Comparison of ENCODE assay signal across 8 cellular contexts in the genomic region with DNA sequence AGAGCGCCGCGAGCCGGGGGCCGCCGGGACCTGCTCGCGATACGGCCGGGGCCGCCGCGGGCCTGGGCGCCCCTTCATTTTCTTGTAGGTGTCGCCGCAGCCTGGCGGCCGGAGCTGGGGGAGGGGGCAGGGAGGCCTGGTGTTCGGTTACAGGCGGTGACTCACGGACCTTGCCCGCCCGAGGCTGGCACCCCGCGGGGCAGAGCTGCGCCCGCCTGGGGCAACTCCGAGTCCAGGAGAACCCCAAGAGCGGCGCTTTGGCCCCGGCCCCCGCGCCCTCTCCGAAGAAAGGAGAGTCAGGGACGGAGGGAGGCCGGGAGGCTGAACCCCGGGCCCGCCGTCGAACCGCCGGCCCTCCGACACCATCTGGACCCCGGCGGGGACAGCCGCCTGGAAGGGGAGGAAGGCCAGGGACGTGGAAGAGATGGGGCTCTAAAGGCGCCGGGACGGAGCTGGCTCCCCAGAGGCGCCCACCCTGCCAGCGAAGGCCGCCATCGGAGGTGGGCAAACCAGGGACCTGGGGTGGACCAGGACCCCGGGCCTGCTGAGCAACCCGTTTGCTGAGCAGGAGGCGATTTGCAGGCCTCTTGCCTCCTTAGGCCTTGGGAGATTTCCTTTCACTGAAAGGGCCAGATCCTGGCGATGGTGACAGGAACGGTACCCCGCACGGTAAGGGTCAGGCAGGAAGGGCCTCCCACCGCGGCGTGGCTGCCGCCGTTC. TPM values are rescaled to one million over a fixed set of nuclear protein-coding genes. Genes with fewer than 3 reads are reported as not detected.
DNase-seq lines count a peak whose midpoint lies in the region; ATAC-seq and TF ChIP-seq lines count a peak whose summit lies in the region.

No MANE protein-coding gene starts in this region.

- H3K9me3 Mint-ChIP-seq in endothelial cell (ENCODE audit: unreplicated experiment), result no peaks in the 10 kb centered on the region
- H3K9me3 Mint-ChIP-seq in memory B cell, result no peaks in the 10 kb centered on the region

- DNase-seq in CD1c-positive myeloid dendritic cell (ENCODE audit: extremely low spot score), result peak; percentile 4
- peak; percentile 75 for DNase-seq in HS-27A (ENCODE audit: low read depth)
- peak; percentile 14 for DNase-seq in SK-MEL-5 (ENCODE audit: low read depth, low spot score)
- peak; percentile 70 for DNase-seq in endothelial cell (ENCODE audit: low spot score)
- DNase-seq in memory B cell (ENCODE audit: low spot score in 2 of 2), result peak in 1 of 2 donors; percentile 17
- DNase-seq in stimulated activated naive CD4-positive, alpha-beta T cell (lab: John Stamatoyannopoulos, UW), result no peak

- H3K4me3 ChIP-seq in subcutaneous abdominal adipose tissue (ENCODE audit: low read depth in 1 of 5, low read length in 5 of 5), result peak overlapping the region; percentile 73 to 88 (median 83)

- H3K27ac Mint-ChIP-seq in endothelial cell (ENCODE audit: unreplicated experiment), result peak overlapping the region; percentile 82
- no peak overlapping the region for H3K27ac Mint-ChIP-seq in memory B cell

- H3K27me3 ChIP-seq in subcutaneous abdominal adipose tissue (ENCODE audit: control insufficient read depth in 5 of 5, insufficient read depth in 4 of 5, low read length in 5 of 5), result peaks cover 0 to 9% (median 0%) of the 10 kb centered on the region in 5 donors

- peak overlapping the region; percentile 87 to 95 (median 90) for H3K9ac ChIP-seq in subcutaneous abdominal adipose tissue (ENCODE audit: low read length in 5 of 5)

- in situ Hi-C loops in SK-MEL-5 (cut with HindIII; ENCODE audit: low pct_unique_long_range_greater_than_20kb, low sequenced_read_pairs), result no loop called here

- H3K4me1 ChIP-seq in subcutaneous abdominal adipose tissue (ENCODE audit: control insufficient read depth in 5 of 5, insufficient read depth in 5 of 5, low read length in 5 of 5), result peaks cover 7 to 61% (median 58%) of the 10 kb centered on the region in 5 donors

- ATAC-seq in memory B cell (ENCODE audit: low read depth), result peak; percentile 30
- ATAC-seq in GM18867 (IDR thresholded peaks at IDR 0.05; ENCODE audit: unreplicated experiment), result no peak

- peak overlapping the region; percentile 95 for H3K4me3 Mint-ChIP-seq in endothelial cell (ENCODE audit: unreplicated experiment)
- H3K4me3 Mint-ChIP-seq in memory B cell, result peak overlapping the region; percentile 66

- H3K36me3 Mint-ChIP-seq in endothelial cell (ENCODE audit: low read depth, unreplicated experiment), result peaks cover 9% of the 10 kb centered on the region
- no peaks in the 10 kb centered on the region for H3K36me3 Mint-ChIP-seq in memory B cell

- H3K4me1 Mint-ChIP-seq in endothelial cell (ENCODE audit: unreplicated experiment) (peaks cover 52% of the 10 kb centered on the region), memory B cell (peaks cover 9% of the 10 kb centered on the region)

- H3K36me3 ChIP-seq in subcutaneous abdominal adipose tissue (ENCODE audit: control insufficient read depth in 5 of 5, insufficient read depth in 5 of 5, low read length in 5 of 5), result no peaks in the 10 kb centered on the region

- TF ChIP-seq CTCF in endothelial cell (IDR thresholded peaks at IDR 0.05; ENCODE audit: unreplicated experiment), result no peak

- no peaks in the 10 kb centered on the region for H3K9me3 ChIP-seq in subcutaneous abdominal adipose tissue (ENCODE audit: control insufficient read depth in 5 of 5, low read length in 5 of 5)

- H3K27ac ChIP-seq in subcutaneous abdominal adipose tissue (ENCODE audit: low read depth, low read length), result peak overlapping the region; percentile 98

- H3K27me3 Mint-ChIP-seq in endothelial cell (ENCODE audit: unreplicated experiment) (peaks cover 10% of the 10 kb centered on the region), memory B cell (peaks cover 33% of the 10 kb centered on the region)

RNA-seq across cellular contexts. Expression of gene NUAK1, which starts 0.8 kb away (rescaled TPM):
- 0.63 and 0.69 TPM in 2 replicates for total RNA-seq in SK-MEL-5 (2014; rRNA removed; shearing (Covaris generic))
- polyA plus RNA-seq in SK-MEL-5 (2015; cell fraction: cytosol; rRNA removed), result 2.1 TPM in 2 replicates
- 0.95 and 2.2 TPM in 2 replicates for polyA plus RNA-seq in SK-MEL-5 (2015; cell fraction: nucleus; rRNA removed)
- 16.6 TPM for total RNA-seq in endothelial cell (ENCODE audit: unreplicated experiment)

Comparison
In these comparisons a context has a peak if more than half of its experiments do, and no peak if none do; other contexts are left out.
1. DNase-seq: peak in CD1c-positive myeloid dendritic cell (single experiment), HS-27A (single experiment), SK-MEL-5 (single experiment) and endothelial cell (single experiment); none in stimulated activated naive CD4-positive, alpha-beta T cell (0 of 6).
2. RNA of gene NUAK1, which starts 0.8 kb away (total RNA-seq): 16.6 TPM in endothelial cell (single experiment); 0.63 to 0.69 TPM in SK-MEL-5; every median in the first group is over 10 times any median in the second.